In genomic region chr17:4397840-4398239, GRCh38 we compare ENCODE assay signal across 15 cellular contexts. TPM values are rescaled to one million over a fixed set of nuclear protein-coding genes. Genes with fewer than 3 reads are reported as not detected.
A peak's percentile ranks its signal among the peaks of the same experiment; 100 is the strongest.
DNase-seq lines count a peak whose midpoint lies in the region; ATAC-seq and TF ChIP-seq lines count a peak whose summit lies in the region.
"Had no signal": no experiment of that assay in that cellular context is flagged by ENCODE, and none has a peak within 500 bp of the region (broad histone marks: within the 10 kb centered on the region; RNA-seq: fewer than 3 reads in every experiment).

No MANE protein-coding gene starts in this region.

- H3K4ac ChIP-seq in H9 (ENCODE audit: low read depth, low read length): no peak overlapping the region

- intact Hi-C loops in A673 (cut with micrococcal nuclease; ENCODE audit: unreplicated experiment): no loop called here

- no peaks in the 10 kb centered on the region for H3K27me3 Mint-ChIP-seq in H9 (ENCODE audit: low read depth)
- no peaks in the 10 kb centered on the region for H3K27me3 Mint-ChIP-seq in memory B cell
- H3K27me3 Mint-ChIP-seq: CD4-positive, alpha-beta T cell had no signal

- H3T11ph ChIP-seq in H9 (ENCODE audit: low read length): peak overlapping the region; percentile 39

- H2BK12ac ChIP-seq in H9 (ENCODE audit: insufficient read length, low read depth, low read length): no peak overlapping the region

- H3K79me2 ChIP-seq in DOHH2 (ENCODE audit: control insufficient read depth, low read length) (peaks cover 3% of the 10 kb centered on the region; the same call in 1 of the 2 replicates), H9 (ENCODE audit: insufficient read depth, low read length) (no peaks in the 10 kb centered on the region), SU-DHL-6 (ENCODE audit: insufficient read depth, low read length) (no peaks in the 10 kb centered on the region), osteoblast (ENCODE audit: insufficient read depth, low read length) (no peaks in the 10 kb centered on the region)

- H3K4me3 ChIP-seq in DOHH2 (ENCODE audit: low read length) (no peak overlapping the region), SU-DHL-6 (ENCODE audit: insufficient read depth, low read length, poor library complexity, severe bottlenecking) (no peak overlapping the region), osteoblast (ENCODE audit: insufficient read depth, low read length) (no peak overlapping the region), A673 (ENCODE audit: low read depth, low read length, poor library complexity, severe bottlenecking) (no peak overlapping the region)

- peaks cover 3% of the 10 kb centered on the region for H3K23me2 ChIP-seq in H9 (ENCODE audit: insufficient read length, low read depth, low read length, poor library complexity, severe bottlenecking)

- H3K9me3 Mint-ChIP-seq in H9 (peaks cover 0 to 3% of the 10 kb centered on the region in 2 experiments; a peak in 1 of 5 replicates), memory B cell (peaks cover 2% of the 10 kb centered on the region)
- H3K9me3 Mint-ChIP-seq: CD4-positive, alpha-beta T cell had no signal

- no peak overlapping the region for H3K56ac ChIP-seq in H9 (ENCODE audit: insufficient read length, low read depth, low read length)

- CTCF ChIA-PET in A673 (lab: Charles Lee): no interaction called here

- H3K9me3 ChIP-seq in DOHH2 (ENCODE audit: control insufficient read depth, insufficient read depth, low read length) (no peaks in the 10 kb centered on the region), H9 (ENCODE audit: control insufficient read depth, low read depth, low read length) (no peaks in the 10 kb centered on the region), SU-DHL-6 (ENCODE audit: insufficient read depth, low read length) (no peaks in the 10 kb centered on the region), osteoblast (ENCODE audit: low read depth, low read length) (no peaks in the 10 kb centered on the region), A673 (ENCODE audit: low read depth, low read length, poor library complexity, severe bottlenecking) (no peaks in the 10 kb centered on the region)

- H4K20me1 ChIP-seq in DOHH2 (ENCODE audit: control insufficient read depth, insufficient read depth, low read depth, low read length) (no peaks in the 10 kb centered on the region), H9 (ENCODE audit: control insufficient read depth, insufficient read depth, insufficient read length) (no peaks in the 10 kb centered on the region), SU-DHL-6 (ENCODE audit: low read depth, low read length) (no peaks in the 10 kb centered on the region), osteoblast (ENCODE audit: insufficient read depth, low read length) (no peaks in the 10 kb centered on the region)

- no peak overlapping the region for H4K91ac ChIP-seq in H9 (ENCODE audit: insufficient read length, low read depth, low read length)

- no peak overlapping the region for H2BK120ac ChIP-seq in H9 (ENCODE audit: low read depth, low read length, poor library complexity, severe bottlenecking)

- H3K4me1 ChIP-seq in DOHH2 (ENCODE audit: control insufficient read depth, low read length) (peaks cover 86% of the 10 kb centered on the region), H9 (ENCODE audit: insufficient read depth, low read length) (peaks cover 12% of the 10 kb centered on the region; the same call in 1 of the 2 replicates), osteoblast (ENCODE audit: insufficient read depth, low read length) (no peaks in the 10 kb centered on the region), A673 (ENCODE audit: insufficient read depth, low read length, poor library complexity, severe bottlenecking) (no peaks in the 10 kb centered on the region)

- WGBS in H9 (ENCODE audit: extremely low coverage, insufficient read length, low lambda C conversion rate): no CpG with 5 or more reads among the region's 6 CpGs

- H2AK5ac ChIP-seq in H9 (ENCODE audit: insufficient read length, low read length): no peak overlapping the region

- no peaks in the 10 kb centered on the region; a peak in 1 of 7 replicates for H3K36me3 Mint-ChIP-seq in H9 (ENCODE audit: insufficient read depth in 1 of 3, low read depth in 3 of 3)
- no peaks in the 10 kb centered on the region for H3K36me3 Mint-ChIP-seq in memory B cell

- no peak overlapping the region for H3K14ac ChIP-seq in H9 (ENCODE audit: insufficient read depth, low read length)

- H3K36me3 ChIP-seq in DOHH2 (ENCODE audit: control insufficient read depth, low read length): peaks cover 3% of the 10 kb centered on the region; the same call in 1 of the 2 replicates
- no peaks in the 10 kb centered on the region for H3K36me3 ChIP-seq in SU-DHL-6 (ENCODE audit: low read length)
- no peaks in the 10 kb centered on the region for H3K36me3 ChIP-seq in osteoblast (ENCODE audit: insufficient read depth, low read length)
- no peaks in the 10 kb centered on the region for H3K36me3 ChIP-seq in A673 (ENCODE audit: insufficient read depth, low read length, poor library complexity, severe bottlenecking)

- H2AFZ ChIP-seq in H9 (ENCODE audit: low read length) (no peak overlapping the region), SU-DHL-6 (ENCODE audit: low read depth, low read length, severe bottlenecking) (no peak overlapping the region), osteoblast (ENCODE audit: low read length) (no peak overlapping the region)

- no peak overlapping the region for H4K8ac ChIP-seq in H9 (replicated peaks; ENCODE audit: insufficient read length, low read depth, low read length)

- no peaks in the 10 kb centered on the region for H3K9me2 ChIP-seq in DOHH2 (replicated peaks; ENCODE audit: control insufficient read depth, low read length)
- no peaks in the 10 kb centered on the region for H3K9me2 ChIP-seq in SU-DHL-6 (replicated peaks; ENCODE audit: insufficient read depth, low read length)

- POLR2A ChIA-PET in A673 (lab: Charles Lee; ENCODE audit: low non-redundant PET): interaction anchor here (0.7 kb wide), 1 partner anchor 840 kb away, joined by 3 read pairs; no protein-coding TSS in a partner anchor

- H3K27ac Mint-ChIP-seq in H9 (no peak overlapping the region; a peak in 1 of 7 replicates), memory B cell (peak overlapping the region; percentile 99)
- H3K27ac Mint-ChIP-seq: CD4-positive, alpha-beta T cell had no signal

- no peaks in the 10 kb centered on the region for H3K79me1 ChIP-seq in H9 (ENCODE audit: insufficient read depth, low read depth, low read length, poor library complexity, severe bottlenecking)

- H3K4me3 Mint-ChIP-seq in H9: no peak overlapping the region
- H3K4me3 Mint-ChIP-seq in memory B cell: peak overlapping the region; percentile 81
- H3K4me3 Mint-ChIP-seq: CD4-positive, alpha-beta T cell had no signal

- H3K23ac ChIP-seq in H9 (ENCODE audit: insufficient read length, low read depth, low read length): no peak overlapping the region

- H2BK20ac ChIP-seq in H9 (ENCODE audit: low read depth, low read length, poor library complexity, severe bottlenecking): no peak overlapping the region

- H3K27me3 ChIP-seq in DOHH2 (ENCODE audit: control insufficient read depth, low read length): no peaks in the 10 kb centered on the region
- H3K27me3 ChIP-seq in H9 (ENCODE audit: insufficient read depth, low read length): no peaks in the 10 kb centered on the region
- H3K27me3 ChIP-seq in SU-DHL-6 (ENCODE audit: low read length): no peaks in the 10 kb centered on the region
- no peaks in the 10 kb centered on the region for H3K27me3 ChIP-seq in osteoblast (ENCODE audit: insufficient read depth, low read length)
- no peaks in the 10 kb centered on the region for H3K27me3 ChIP-seq in A673 (replicated peaks; ENCODE audit: insufficient read depth, low read depth, low read length, poor library complexity)

- no peak overlapping the region for H3K18ac ChIP-seq in H9 (ENCODE audit: insufficient read length, low read depth, low read length)

- H2BK15ac ChIP-seq in H9 (ENCODE audit: low read depth, low read length): no peak overlapping the region

- peak overlapping the region; percentile 99 for H3K27ac ChIP-seq in DOHH2 (ENCODE audit: low read depth, low read length)
- H3K27ac ChIP-seq in H9 (ENCODE audit: insufficient read length, low read depth, low read length): no peak overlapping the region
- peak overlapping the region; percentile 64 for H3K27ac ChIP-seq in SU-DHL-6 (ENCODE audit: low read depth, low read length)
- H3K27ac ChIP-seq in osteoblast (ENCODE audit: low read depth, low read length): no peak overlapping the region
- H3K27ac ChIP-seq in A673 (ENCODE audit: low read depth, low read length, poor library complexity, severe bottlenecking): no peak overlapping the region
- H3K27ac ChIP-seq: KMS-11 had no signal

- BruUV-seq in A673 (replicated peaks; lab: Mats Ljungman, UMichigan): no TSS peak

- ATAC-seq in memory B cell (ENCODE audit: low read depth) (no peak), HG03280 (IDR thresholded peaks at IDR 0.05; ENCODE audit: unreplicated experiment) (no peak)

- DNase-seq in H9 (no peak), memory B cell (ENCODE audit: low spot score in 2 of 2) (no peak), midbrain (lab: John Stamatoyannopoulos, UW) (no peak), osteoblast (ENCODE audit: insufficient read length, low spot score, missing footprints) (no peak), A673 (ENCODE audit: low spot score) (no peak)
- DNase-seq: 8988T; ACHN; C1 segment of cervical spinal cord; Calu3; CD4-positive, alpha-beta T cell; DMS 273 treated with DMSO at 0.1 percent for 48 hours had no signal

- H3F3A ChIP-seq in DOHH2 (ENCODE audit: control insufficient read depth, insufficient read depth): peaks cover 49% of the 10 kb centered on the region
- H3F3A ChIP-seq in SU-DHL-6 (ENCODE audit: insufficient read depth): peaks cover 33% of the 10 kb centered on the region

- no peak overlapping the region for H4K5ac ChIP-seq in H9 (ENCODE audit: insufficient read length, low read depth, low read length)

- H3K4me2 ChIP-seq in DOHH2 (ENCODE audit: low read length) (no peak overlapping the region), H9 (ENCODE audit: insufficient read depth, insufficient read length, low read length) (no peak overlapping the region), SU-DHL-6 (ENCODE audit: low read depth, low read length, poor library complexity, severe bottlenecking) (no peak overlapping the region), osteoblast (ENCODE audit: insufficient read depth, low read length) (no peak overlapping the region)
- H3K4me2 ChIP-seq: KMS-11 had no signal

- H3K9ac ChIP-seq in H9 (ENCODE audit: extremely low read depth, insufficient read length, low read length): no peak overlapping the region
- H3K9ac ChIP-seq in SU-DHL-6 (ENCODE audit: low read length): no peak overlapping the region
- H3K9ac ChIP-seq: KMS-11 had no signal

- H3K4me1 Mint-ChIP-seq in H9: peaks cover 29 to 33% of the 10 kb centered on the region in 2 experiments
- peaks cover 33% of the 10 kb centered on the region for H3K4me1 Mint-ChIP-seq in memory B cell

- no peak overlapping the region for H2BK5ac ChIP-seq in H9 (ENCODE audit: insufficient read length, low read length)

- TF ChIP-seq CTCF in DOHH2 (IDR thresholded peaks at IDR 0.05; ENCODE audit: low read depth, low read length, poor library complexity, severe bottlenecking) (no peak), H9 (conservative IDR thresholded peaks at IDR 0.05) (no peak), SU-DHL-6 (IDR thresholded peaks at IDR 0.05; ENCODE audit: insufficient read depth, low read length, poor library complexity, severe bottlenecking) (no peak), osteoblast (IDR thresholded peaks at IDR 0.05; ENCODE audit: extremely low read depth, low read depth, low read length) (no peak), A673 (conservative IDR thresholded peaks at IDR 0.05; ENCODE audit: low read depth, low read length) (no peak)

RNA-seq across cellular contexts. Expression of gene UBE2G1, which starts 31.4 kb away (rescaled TPM):
- total RNA-seq in H9 (2021) (185 and 188 TPM in 2 replicates), osteoblast (36.2 and 37.7 TPM in 2 replicates), A673 (2021) (107 and 114 TPM in 2 replicates)

RNA-seq across cellular contexts. Expression of gene SPNS3, which starts 35.9 kb away (rescaled TPM):
- total RNA-seq in H9 (2021) (not detected in 2 replicates), osteoblast (not detected in 2 replicates), A673 (2021) (not detected in 2 replicates)

Comparison
In these comparisons a context has a peak if more than half of its experiments do, and no peak if none do; other contexts are left out.
1. H3K27ac ChIP-seq: peak in DOHH2 (single experiment) and SU-DHL-6 (single experiment); none in H9 (single experiment), osteoblast (single experiment) and A673 (single experiment).